In the genomic region with DNA sequence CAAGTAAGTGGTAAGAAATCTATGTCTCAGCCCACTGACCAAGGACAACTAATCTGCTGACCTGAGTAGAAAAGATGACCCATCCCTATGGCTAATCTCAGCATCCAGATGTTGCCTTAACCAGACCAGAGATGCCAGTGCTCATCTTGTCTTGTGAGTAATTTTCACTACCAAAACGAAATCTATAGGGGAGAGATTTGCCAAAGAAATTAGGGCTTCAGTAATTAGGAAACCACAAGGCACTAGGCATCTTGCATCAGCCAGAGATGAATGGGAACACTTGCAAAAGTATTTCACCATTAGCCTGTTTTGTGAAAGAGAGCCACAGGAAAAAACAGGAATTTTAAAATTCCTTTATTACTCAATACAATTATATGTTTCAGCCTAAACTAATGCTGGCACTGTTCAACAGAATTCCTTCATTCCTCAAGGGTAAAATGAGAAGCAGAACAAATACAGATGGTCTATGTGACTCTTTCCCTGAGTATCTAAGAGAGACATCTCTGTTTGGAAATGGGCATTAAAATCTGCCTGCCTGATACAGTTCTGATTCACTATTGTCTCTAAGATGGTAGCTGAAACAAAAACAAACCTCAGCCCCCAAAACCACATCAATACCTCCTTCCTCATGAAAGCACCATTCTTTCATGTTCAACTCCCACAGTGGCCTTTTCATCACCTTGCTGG, we compare ENCODE assay signal across 10 cellular contexts.
DNase-seq lines count a peak whose midpoint lies in the region; ATAC-seq and TF ChIP-seq lines count a peak whose summit lies in the region.
"Had no signal": no experiment of that assay in that cellular context is flagged by ENCODE, and none has a peak within 500 bp of the region (broad histone marks: within the 10 kb centered on the region; RNA-seq: fewer than 3 reads in every experiment).

No MANE protein-coding gene starts in this region.

- H3K4me1 ChIP-seq in psoas muscle: peaks cover 5% of the 10 kb centered on the region

- DNase-seq in NOMO-1 treated with DMSO at 0.1 percent for 48 hours (lab: John Stamatoyannopoulos, UW; ENCODE audit: unreplicated experiment) (peak; percentile 10), NOMO-1 treated with dmso at 0.1 percent for 144 hours (lab: John Stamatoyannopoulos, UW; ENCODE audit: unreplicated experiment) (no peak), astrocyte of the cerebellum (ENCODE audit: low read depth) (peak; percentile 61), psoas muscle (no peak), hippocampal formation (lab: John Stamatoyannopoulos, UW) (no peak), Ammon's horn (ENCODE audit: low spot score) (no peak), LoVo (ENCODE audit: low spot score) (no peak)

- in situ Hi-C loops in astrocyte of the cerebellum (cut with HindIII; ENCODE audit: low sequenced_read_pairs): no loop called here

- intact Hi-C loops in psoas muscle (cut with DNase I): no loop called here

- H3K27me3 ChIP-seq in psoas muscle (ENCODE audit: insufficient read depth in 3 of 3, low read length in 2 of 3): no peaks in the 10 kb centered on the region

- H3K27ac ChIP-seq in psoas muscle: no peak overlapping the region
- H3K27ac ChIP-seq: 22Rv1 had no signal

- H3K4me3 ChIP-seq in astrocyte of the cerebellum (ENCODE audit: low read depth, low read length) (no peak overlapping the region), psoas muscle (no peak overlapping the region)
- H3K4me3 ChIP-seq: GM23338 had no signal

- no peak for TF ChIP-seq CTCF in astrocyte of the cerebellum (IDR thresholded peaks at IDR 0.05; ENCODE audit: low read depth, low read length, missing control alignments)
- no peak for TF ChIP-seq CTCF in psoas muscle (IDR thresholded peaks at IDR 0.05)

- no peaks in the 10 kb centered on the region for H3K36me3 ChIP-seq in psoas muscle (ENCODE audit: insufficient read depth in 1 of 2, low read depth in 1 of 2)

- no peaks in the 10 kb centered on the region for H3K9me3 ChIP-seq in psoas muscle

- ATAC-seq in HG02973 (IDR thresholded peaks at IDR 0.05; ENCODE audit: unreplicated experiment) (peak; percentile 67), psoas muscle (peak in 3 of 4 donors; percentile 21 to 54 (median 49))

- WGBS in psoas muscle, 3 donors: 3 to 15% (median 8%) methylated on average over 1 of the region's 1 CpG

Comparison
In these comparisons a context has a peak if more than half of its experiments do, and no peak if none do; other contexts are left out.
1. DNase-seq: peak in NOMO-1 treated with DMSO at 0.1 percent for 48 hours (single experiment) and astrocyte of the cerebellum (single experiment); none in NOMO-1 treated with dmso at 0.1 percent for 144 hours (single experiment), psoas muscle (0 of 2), hippocampal formation (0 of 2), Ammon's horn (single experiment) and LoVo (single experiment).